ENCODE assay signal across 8 cellular contexts in genomic region chr20:59043698-59044097, GRCh38. TPM values are rescaled to one million over a fixed set of nuclear protein-coding genes. Genes with fewer than 3 reads are reported as not detected.
A peak's percentile ranks its signal among the peaks of the same experiment; 100 is the strongest.
DNase-seq lines count a peak whose midpoint lies in the region; ATAC-seq and TF ChIP-seq lines count a peak whose summit lies in the region.

No MANE protein-coding gene starts in this region.

- peaks cover 35 to 65% (median 51%) of the 10 kb centered on the region in 4 donors for H3K4me1 Mint-ChIP-seq in CD4-positive, alpha-beta memory T cell
- H3K4me1 Mint-ChIP-seq in IgD-negative memory B cell (peaks cover 37 to 55% (median 45%) of the 10 kb centered on the region in 3 donors), nephron progenitor cell (peaks cover 30% of the 10 kb centered on the region)
- peaks cover 48% of the 10 kb centered on the region for H3K4me1 Mint-ChIP-seq in activated naive CD8-positive, alpha-beta T cell treated with anti-CD3 and anti-CD28 coated beads for 36 hours

- no peak overlapping the region for H2BK120ac ChIP-seq in mesenchymal stem cell (ENCODE audit: low read depth, low read length)

- no peak overlapping the region for H2AFZ ChIP-seq in mesenchymal stem cell (ENCODE audit: low read depth, low read length)

- H3K9me3 ChIP-seq in CD4-positive, alpha-beta memory T cell (ENCODE audit: control insufficient read depth in 1 of 2, low read length in 2 of 2): no peaks in the 10 kb centered on the region
- H3K9me3 ChIP-seq in mesenchymal stem cell (ENCODE audit: control insufficient read depth, low read length): no peaks in the 10 kb centered on the region

- peaks cover 0 to 2% (median 0%) of the 10 kb centered on the region in 8 donors for H3K9me3 Mint-ChIP-seq in CD4-positive, alpha-beta memory T cell
- no peaks in the 10 kb centered on the region for H3K9me3 Mint-ChIP-seq in IgD-negative memory B cell
- H3K9me3 Mint-ChIP-seq in activated naive CD8-positive, alpha-beta T cell treated with anti-CD3 and anti-CD28 coated beads for 36 hours: no peaks in the 10 kb centered on the region
- no peaks in the 10 kb centered on the region for H3K9me3 Mint-ChIP-seq in nephron progenitor cell

- H3K36me3 Mint-ChIP-seq in CD4-positive, alpha-beta memory T cell: peaks cover 0 to 8% of the 10 kb centered on the region in 2 donors
- H3K36me3 Mint-ChIP-seq in IgD-negative memory B cell: no peaks in the 10 kb centered on the region
- peaks cover 26% of the 10 kb centered on the region for H3K36me3 Mint-ChIP-seq in activated naive CD8-positive, alpha-beta T cell treated with anti-CD3 and anti-CD28 coated beads for 36 hours
- H3K36me3 Mint-ChIP-seq in nephron progenitor cell (ENCODE audit: low read depth): peaks cover 17% of the 10 kb centered on the region

- H4K8ac ChIP-seq in mesenchymal stem cell (ENCODE audit: low read length): no peak overlapping the region

- H4K91ac ChIP-seq in mesenchymal stem cell (ENCODE audit: low read length): no peak overlapping the region

- 85% methylated on average over 2 of the region's 3 CpGs for WGBS in mesenchymal stem cell

- no peak overlapping the region for H3K4ac ChIP-seq in mesenchymal stem cell (ENCODE audit: low read depth in 1 of 2, low read length in 2 of 2)

- H3K79me1 ChIP-seq in mesenchymal stem cell (replicated peaks; ENCODE audit: low read length, poor library complexity, severe bottlenecking): no peaks in the 10 kb centered on the region

- no peak overlapping the region for H3K4me3 ChIP-seq in CD4-positive, alpha-beta memory T cell (ENCODE audit: low read length in 2 of 2)
- H3K4me3 ChIP-seq in mesenchymal stem cell (ENCODE audit: insufficient read depth in 1 of 2, low read depth in 1 of 2, low read length in 2 of 2): no peak overlapping the region

- peak overlapping the region; percentile 91 to 97 (median 95) for H3K27ac Mint-ChIP-seq in CD4-positive, alpha-beta memory T cell
- H3K27ac Mint-ChIP-seq in IgD-negative memory B cell (peak overlapping the region; percentile 32 to 94 (median 85)), nephron progenitor cell (no peak overlapping the region)
- H3K27ac Mint-ChIP-seq in activated naive CD8-positive, alpha-beta T cell treated with anti-CD3 and anti-CD28 coated beads for 36 hours: peak overlapping the region; percentile 82

- no peak overlapping the region for H2BK15ac ChIP-seq in mesenchymal stem cell (ENCODE audit: low read depth, poor library complexity, severe bottlenecking)

- no peak overlapping the region for H3K4me2 ChIP-seq in mesenchymal stem cell (ENCODE audit: low read length, poor library complexity, severe bottlenecking)

- H3K27ac ChIP-seq in CD4-positive, alpha-beta memory T cell (ENCODE audit: low read depth, low read length): peak overlapping the region; percentile 92
- no peak overlapping the region for H3K27ac ChIP-seq in mesenchymal stem cell (ENCODE audit: low read length, poor library complexity, severe bottlenecking)

- H3K27me3 Mint-ChIP-seq in CD4-positive, alpha-beta memory T cell: no peaks in the 10 kb centered on the region
- no peaks in the 10 kb centered on the region for H3K27me3 Mint-ChIP-seq in IgD-negative memory B cell
- no peaks in the 10 kb centered on the region for H3K27me3 Mint-ChIP-seq in activated naive CD8-positive, alpha-beta T cell treated with anti-CD3 and anti-CD28 coated beads for 36 hours
- H3K27me3 Mint-ChIP-seq in nephron progenitor cell (ENCODE audit: low read depth, poor library complexity): no peaks in the 10 kb centered on the region

- H3K36me3 ChIP-seq in CD4-positive, alpha-beta memory T cell (ENCODE audit: insufficient read depth, low read length): no peaks in the 10 kb centered on the region
- H3K36me3 ChIP-seq in mesenchymal stem cell (ENCODE audit: control insufficient read depth in 1 of 2, insufficient read depth in 2 of 2, low read depth in 1 of 2, low read length in 2 of 2): peaks cover 0 to 11% of the 10 kb centered on the region in 2 experiments

- H3K27me3 ChIP-seq in CD4-positive, alpha-beta memory T cell (ENCODE audit: insufficient read depth, low read length): no peaks in the 10 kb centered on the region
- no peaks in the 10 kb centered on the region for H3K27me3 ChIP-seq in mesenchymal stem cell (ENCODE audit: control insufficient read depth in 1 of 2, insufficient read depth in 1 of 2, low read length in 2 of 2)

- no peak for TF ChIP-seq CTCF in nephron progenitor cell (IDR thresholded peaks at IDR 0.05)

- no peak overlapping the region for H3K18ac ChIP-seq in mesenchymal stem cell (ENCODE audit: low read depth in 1 of 2, low read length in 2 of 2)

- DNase-seq in CD4-positive, alpha-beta memory T cell: peak in 1 of 5 donors; percentile 52
- DNase-seq in activated naive CD8-positive, alpha-beta T cell treated with anti-CD3 and anti-CD28 coated beads for 36 hours: peak; percentile 15
- DNase-seq in nephron progenitor cell: no peak
- no peak for DNase-seq in left colon
- no peak for DNase-seq in mesenchymal stem cell
- no peak for DNase-seq in mucosa of gallbladder (ENCODE audit: low spot score)
- no peak for DNase-seq in mesenteric fat pad (ENCODE audit: low spot score)

- H3K9ac ChIP-seq in mesenchymal stem cell (ENCODE audit: low read length): no peak overlapping the region

- H3K4me1 ChIP-seq in CD4-positive, alpha-beta memory T cell (ENCODE audit: insufficient read depth, low read length): peaks cover 45% of the 10 kb centered on the region
- peaks cover 5% of the 10 kb centered on the region for H3K4me1 ChIP-seq in mesenchymal stem cell (ENCODE audit: control insufficient read depth, insufficient read depth, low read depth, low read length)

- POLR2A ChIA-PET in CD4-positive, alpha-beta memory T cell (lab: Charles Lee; ENCODE audit: partially characterized antibody): interaction anchor here (1.0 to 4.9 kb wide), 15 partner anchors 11 to 737 kb away, joined by 3 to 104 read pairs (median 4); partner anchors contain the start of genes ATP5F1E, STX16, VAPB and ZNF831

- peak overlapping the region; percentile 70 to 93 (median 86) for H3K4me3 Mint-ChIP-seq in CD4-positive, alpha-beta memory T cell
- peak overlapping the region; percentile 82 to 94 (median 90) for H3K4me3 Mint-ChIP-seq in IgD-negative memory B cell
- H3K4me3 Mint-ChIP-seq in activated naive CD8-positive, alpha-beta T cell treated with anti-CD3 and anti-CD28 coated beads for 36 hours: peak overlapping the region; percentile 69
- peak overlapping the region; percentile 66 for H3K4me3 Mint-ChIP-seq in nephron progenitor cell

- H2AK5ac ChIP-seq in mesenchymal stem cell (ENCODE audit: low read length, severe bottlenecking): no peak overlapping the region

- H2BK5ac ChIP-seq in mesenchymal stem cell (ENCODE audit: low read depth, low read length, poor library complexity, severe bottlenecking): no peak overlapping the region

- ATAC-seq in left colon: no peak

- H3K14ac ChIP-seq in mesenchymal stem cell (ENCODE audit: low read length in 2 of 2): no peak overlapping the region

- intact Hi-C loops in CD4-positive, alpha-beta memory T cell (cut with micrococcal nuclease): loop anchor here (2.0 to 5.0 kb wide), 2 partner anchors 79 to 391 kb away; no protein-coding TSS in a partner anchor
- intact Hi-C loops in left colon (cut with DNase I, micrococcal nuclease): no loop called here

- H3K23ac ChIP-seq in mesenchymal stem cell (ENCODE audit: low read length in 2 of 2): no peak overlapping the region

- CTCF ChIA-PET in CD4-positive, alpha-beta memory T cell (lab: Charles Lee; ENCODE audit: partially characterized antibody): interaction anchor here (0.8 to 2.2 kb wide), 7 partner anchors 9 to 178 kb away, joined by 3 to 12 read pairs (median 4); partner anchors contain the start of gene ATP5F1E

- H2BK12ac ChIP-seq in mesenchymal stem cell (ENCODE audit: low read length in 2 of 2): no peak overlapping the region

RNA-seq across cellular contexts. Expression of gene PRELID3B, which starts 1.1 kb away (rescaled TPM):
- total RNA-seq in CD4-positive, alpha-beta memory T cell: 10 to 100 TPM; 47.0 to 53.5 TPM
- polyA plus RNA-seq in CD4-positive, alpha-beta memory T cell: 10 to 100 TPM; 35.7 to 54.7 TPM
- 36.5 TPM for polyA plus RNA-seq in IgD-negative memory B cell
- 100 to 1,000 TPM; 131 to 143 TPM for total RNA-seq in activated naive CD8-positive, alpha-beta T cell treated with anti-CD3 and anti-CD28 coated beads for 36 hours
- total RNA-seq in left colon (100 to 1,000 TPM; 125 to 137 TPM), mucosa of gallbladder (35.0 TPM), mesenteric fat pad (56.8 TPM)
- polyA plus RNA-seq in mesenchymal stem cell (2013, experiment 1 of 2): 16.4 TPM
- polyA plus RNA-seq in mesenchymal stem cell (2013, experiment 2 of 2): 17.4 TPM

RNA-seq across cellular contexts. Expression of gene ATP5F1E, which starts 11.6 kb away (rescaled TPM):
- 10 to 100 TPM; 77.2 to 84.5 TPM for total RNA-seq in CD4-positive, alpha-beta memory T cell
- 100 to 1,000 TPM in 1 of 2 donors, 10 to 100 TPM in 1; 76.9 to 102 TPM for polyA plus RNA-seq in CD4-positive, alpha-beta memory T cell
- 103 TPM for polyA plus RNA-seq in IgD-negative memory B cell
- total RNA-seq in activated naive CD8-positive, alpha-beta T cell treated with anti-CD3 and anti-CD28 coated beads for 36 hours: 10 to 100 TPM; 83.0 to 84.4 TPM
- total RNA-seq in left colon (10 to 100 TPM; 64.2 to 79.2 TPM), mucosa of gallbladder (60.1 TPM), mesenteric fat pad (71.3 TPM)
- polyA plus RNA-seq in mesenchymal stem cell (2013, experiment 1 of 2): 110 TPM
- polyA plus RNA-seq in mesenchymal stem cell (2013, experiment 2 of 2): 119 TPM

RNA-seq across cellular contexts. Expression of gene TUBB1, which starts 24.5 kb away (rescaled TPM):
- not detected for total RNA-seq in CD4-positive, alpha-beta memory T cell
- not detected for polyA plus RNA-seq in CD4-positive, alpha-beta memory T cell
- 7.8 TPM for polyA plus RNA-seq in IgD-negative memory B cell
- total RNA-seq in activated naive CD8-positive, alpha-beta T cell treated with anti-CD3 and anti-CD28 coated beads for 36 hours: not detected
- total RNA-seq in left colon (not detected), mucosa of gallbladder (0.09 TPM), mesenteric fat pad (0.51 TPM)
- not detected for polyA plus RNA-seq in mesenchymal stem cell (2013, experiment 1 of 2)
- polyA plus RNA-seq in mesenchymal stem cell (2013, experiment 2 of 2): not detected

RNA-seq across cellular contexts. Expression of gene CTSZ, which starts 36.6 kb away (rescaled TPM):
- 10 to 100 TPM; 34.8 to 37.3 TPM for total RNA-seq in CD4-positive, alpha-beta memory T cell
- 1 to 10 TPM in 1 of 2 donors, under 1 TPM in 1; 0.76 to 3.4 TPM for polyA plus RNA-seq in CD4-positive, alpha-beta memory T cell
- 34.7 TPM for polyA plus RNA-seq in IgD-negative memory B cell
- total RNA-seq in activated naive CD8-positive, alpha-beta T cell treated with anti-CD3 and anti-CD28 coated beads for 36 hours: 10 to 100 TPM; 24.6 to 25.4 TPM
- 100 to 1,000 TPM; 283 to 307 TPM for total RNA-seq in left colon
- polyA plus RNA-seq in mesenchymal stem cell (2013, experiment 1 of 2): 117 TPM
- polyA plus RNA-seq in mesenchymal stem cell (2013, experiment 2 of 2): 116 TPM
- 101 TPM for total RNA-seq in mucosa of gallbladder
- total RNA-seq in mesenteric fat pad: 277 TPM
